In genomic region chr15:77819841-77820728, GRCh38 we compare ENCODE assay signal across 8 cellular contexts.
A peak's percentile ranks its signal among the peaks of the same experiment; 100 is the strongest.
DNase-seq lines count a peak whose midpoint lies in the region; ATAC-seq and TF ChIP-seq lines count a peak whose summit lies in the region.

No MANE protein-coding gene starts in this region.

- DNase-seq in SIG-M5 treated with dmso at 0.1 percent for 504 hours (lab: John Stamatoyannopoulos, UW; ENCODE audit: unreplicated experiment) (peak; percentile 19), SIG-M5 (lab: John Stamatoyannopoulos, UW) (no peak), RPMI8226 (peak; percentile 67), heart right ventricle (no peak), spleen (no peak)
- no peak for DNase-seq in stimulated activated CD4-positive, alpha-beta T cell treated with anti-CD3 and anti-CD28 coated beads, Interleukin-1b, Interleukin-23, amount 100 ng/mL, for 48 hours

- H3K4me3 ChIP-seq in heart right ventricle: peak overlapping the region in 9 of 10 donors; percentile 28 to 51 (median 41)
- H3K4me3 ChIP-seq in spleen: peak overlapping the region in 7 of 8 donors; percentile 22 to 66 (median 36)

- H3K27ac ChIP-seq in heart right ventricle (no peak overlapping the region), spleen (no peak overlapping the region)

- H3K9me3 ChIP-seq in heart right ventricle (no peaks in the 10 kb centered on the region), spleen (no peaks in the 10 kb centered on the region)

- 2% methylated on average over 91 of the region's 91 CpGs for WGBS in heart right ventricle, 2 donors
- 1 to 10% (median 2%) methylated on average over 31 to 91 of the region's 91 CpGs for WGBS in spleen, 5 donors

- peak in 4 of 9 donors; percentile 16 to 24 (median 21) for TF ChIP-seq CTCF in heart right ventricle (IDR thresholded peaks at IDR 0.05)
- TF ChIP-seq CTCF in spleen (IDR thresholded peaks at IDR 0.05 in 8 of 11, conservative IDR thresholded peaks at IDR 0.05 in 3 of 11): no peak

- H3K36me3 ChIP-seq in heart right ventricle (no peaks in the 10 kb centered on the region), spleen (no peaks in the 10 kb centered on the region)

- ATAC-seq in heart right ventricle (peak in 6 of 8 donors; percentile 23 to 52 (median 30)), GM21447 (IDR thresholded peaks at IDR 0.05; ENCODE audit: unreplicated experiment) (no peak), HG02885 (IDR thresholded peaks at IDR 0.05; ENCODE audit: poor library complexity, unreplicated experiment) (no peak)

- TF ChIP-seq POLR2A in spleen (IDR thresholded peaks at IDR 0.05): no peak

- intact Hi-C loops in heart right ventricle (cut with DNase I): loop anchor here in 9 of 10 donors (2.0 to 10.0 kb wide), 7 partner anchors 155 to 715 kb away; partner anchors contain the start of gene LINGO1 (in 5 of the 9)
- intact Hi-C loops in spleen (cut with DNase I; ENCODE audit: low total_unique reads): loop anchor here (10.0 kb wide), 1 partner anchor 185 kb away; the partner anchor contains the start of gene LINGO1

- H3K4me1 ChIP-seq in heart right ventricle (peaks cover 0 to 11% (median 4%) of the 10 kb centered on the region in 9 donors), spleen (peaks cover 0 to 32% (median 22%) of the 10 kb centered on the region in 6 donors)

- H3K27me3 ChIP-seq in heart right ventricle: peaks cover 17 to 81% (median 73%) of the 10 kb centered on the region in 7 donors
- H3K27me3 ChIP-seq in spleen (replicated peaks in 1 of 7): peaks cover 0 to 85% (median 51%) of the 10 kb centered on the region in 7 donors

Comparison
In these comparisons a context has a peak if more than half of its experiments do, and no peak if none do; other contexts are left out.
1. DNase-seq: peak in SIG-M5 treated with dmso at 0.1 percent for 504 hours (single experiment) and RPMI8226 (single experiment); none in SIG-M5 (single experiment), heart right ventricle (0 of 2), spleen (single experiment) and stimulated activated CD4-positive, alpha-beta T cell treated with anti-CD3 and anti-CD28 coated beads, Interleukin-1b, Interleukin-23, amount 100 ng/mL, for 48 hours (single experiment).
2. ATAC-seq: peak in heart right ventricle (6 of 8); none in GM21447 (single experiment) and HG02885 (single experiment).